1 cellular context compared by ENCODE assay signal in genomic region chr10:34791228-34791627, GRCh38.
TF ChIP-seq lines count a peak whose summit lies in the region.

No MANE protein-coding gene starts in this region.

TF ChIP-seq in HepG2, 621 proteins besides CTCF, POLR2A, EP300 and RAD21 (continued from another document):
- no peak for TF ChIP-seq GMEB1 (CRISPR knock-in tag; IDR thresholded peaks at IDR 0.05; ENCODE audit: borderline replicate concordance)
TF ChIP-seq in HepG2: peak in this region for 1.
